Comparison of ENCODE assay signal across 8 cellular contexts in the genomic region with DNA sequence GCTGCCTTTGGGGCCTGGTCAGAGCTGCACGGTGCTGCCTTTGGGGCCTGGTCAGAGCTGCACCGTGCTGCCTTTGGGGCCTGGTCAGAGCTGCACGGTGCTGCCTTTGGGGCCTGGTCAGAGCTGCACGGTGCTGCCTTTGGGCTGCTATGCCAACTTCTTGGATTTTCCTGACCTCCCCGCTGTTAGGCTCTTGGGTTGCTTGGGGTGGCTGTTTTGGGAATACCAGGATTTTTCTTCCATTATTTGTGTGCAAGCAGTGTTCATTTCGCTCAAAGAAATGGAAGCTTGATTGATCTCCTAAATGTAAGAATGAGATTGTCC. TPM values are rescaled to one million over a fixed set of nuclear protein-coding genes. Genes with fewer than 3 reads are reported as not detected.
DNase-seq lines count a peak whose midpoint lies in the region; ATAC-seq, FAIRE-seq and TF ChIP-seq lines count a peak whose summit lies in the region.
"Not testable (repeated sequence)": the region's sequence is repeated elsewhere in the genome, so short reads cannot be mapped to it uniquely, and the experiment has no call there.

No MANE protein-coding gene starts in this region.

- not testable (repeated sequence) for H4K20me1 ChIP-seq in PC-3 (ENCODE audit: low read length); HepG2 (ENCODE audit: insufficient read depth, low read length)

- H3F3A ChIP-seq in PC-3 (ENCODE audit: low read length, unreplicated experiment), result not testable (repeated sequence)

- peaks cover 28% of the 10 kb centered on the region for H3K36me3 Mint-ChIP-seq in CD4-positive, alpha-beta T cell (ENCODE audit: low read depth)
- peaks cover 23% of the 10 kb centered on the region for H3K36me3 Mint-ChIP-seq in activated CD4-positive, alpha-beta T cell treated with anti-CD3 and anti-CD28 coated beads for 36 hours (ENCODE audit: low read depth)
- H3K36me3 Mint-ChIP-seq in activated T-helper 17 cell treated with anti-CD3 and anti-CD28 coated beads, Interleukin-2, amount 50 U/mL, for 72 hours (ENCODE audit: low read depth), result peaks cover 29% of the 10 kb centered on the region
- H3K36me3 Mint-ChIP-seq in neural crest cell (ENCODE audit: low read depth), result not testable (repeated sequence)

- H3K27me3 Mint-ChIP-seq in CD4-positive, alpha-beta T cell; activated CD4-positive, alpha-beta T cell treated with anti-CD3 and anti-CD28 coated beads for 36 hours; activated T-helper 17 cell treated with anti-CD3 and anti-CD28 coated beads, Interleukin-2, amount 50 U/mL, for 72 hours; neural crest cell (ENCODE audit: low read depth): not testable (repeated sequence)

- 51% methylated on average over 5 of the region's 6 CpGs for WGBS in HepG2 (ENCODE audit: low lambda C conversion rate)

- H3K27ac ChIP-seq in CD4-positive, alpha-beta T cell (ENCODE audit: low read depth, low read length); HepG2 (ENCODE audit: extremely low read length, insufficient read depth, low read length); upper lobe of right lung: not testable (repeated sequence)
- H3K27ac ChIP-seq in PC-3 (ENCODE audit: low read length), result peak overlapping the region; percentile 77

- H3K4me3 ChIP-seq in PC-3 (ENCODE audit: low read length); HepG2 (replicated peaks in 1 of 3; ENCODE audit: insufficient read depth in 1 of 3, low read depth in 2 of 3, low read length in 3 of 3); upper lobe of right lung: not testable (repeated sequence)

- in situ Hi-C loops in HepG2 (cut with HindIII; ENCODE audit: extremely low pct_ligation_motif_present, low pct_unique_long_range_greater_than_20kb), result not testable (repeated sequence)

- H3K9me2 ChIP-seq in PC-3 (replicated peaks; ENCODE audit: low read length), result not testable (repeated sequence)

- H3K9ac ChIP-seq in PC-3 (ENCODE audit: low read length); HepG2 (ENCODE audit: insufficient read depth, low read depth, low read length): not testable (repeated sequence)

- DNase-seq in CD4-positive, alpha-beta T cell; PC-3; activated CD4-positive, alpha-beta T cell treated with anti-CD3 and anti-CD28 coated beads for 36 hours; HepG2 (ENCODE audit: low spot score); neural crest cell (ENCODE audit: low read depth, low spot score): not testable (repeated sequence)
- DNase-seq in ecto neural progenitor cell (ENCODE audit: low spot score) (peak; percentile 8), upper lobe of right lung (peak; percentile 11)

- not testable (repeated sequence) for H3K27me3 ChIP-seq in CD4-positive, alpha-beta T cell (ENCODE audit: control insufficient read depth, insufficient read depth, low read length); PC-3 (ENCODE audit: low read length); HepG2 (ENCODE audit: control insufficient read depth in 1 of 2, insufficient read depth in 2 of 2, low read length in 2 of 2); upper lobe of right lung

- POLR2A ChIA-PET in CD4-positive, alpha-beta T cell (lab: Charles Lee), result interaction anchor here (0.6 to 2.5 kb wide), 2 partner anchors 10 to 18 kb away, joined by 7 to 9 read pairs; no protein-coding TSS in a partner anchor
- POLR2A ChIA-PET in PC-3 (lab: Charles Lee; ENCODE audit: unreplicated experiment), result interaction anchor here (1.0 kb wide), 1 partner anchor 24 kb away, joined by 14 read pairs; no protein-coding TSS in a partner anchor
- POLR2A ChIA-PET in activated CD4-positive, alpha-beta T cell treated with anti-CD3 and anti-CD28 coated beads for 36 hours (lab: Charles Lee); HepG2 (lab: Yijun Ruan, JAX): not testable (repeated sequence)

- H3K4me2 ChIP-seq in PC-3 (ENCODE audit: low read length), result not testable (repeated sequence)
- H3K4me2 ChIP-seq in HepG2 (ENCODE audit: low read depth, low read length), result peak overlapping the region; percentile 52; the same call in 1 of the 2 replicates

- not testable (repeated sequence) for H3K9me3 ChIP-seq in CD4-positive, alpha-beta T cell (ENCODE audit: control insufficient read depth, low read length); PC-3 (ENCODE audit: low read length); HepG2 (ENCODE audit: low read length); upper lobe of right lung

- peak overlapping the region; percentile 90 for H3K4me3 Mint-ChIP-seq in CD4-positive, alpha-beta T cell
- H3K4me3 Mint-ChIP-seq in activated CD4-positive, alpha-beta T cell treated with anti-CD3 and anti-CD28 coated beads for 36 hours, result peak overlapping the region; percentile 60
- peak overlapping the region; percentile 67 for H3K4me3 Mint-ChIP-seq in activated T-helper 17 cell treated with anti-CD3 and anti-CD28 coated beads, Interleukin-2, amount 50 U/mL, for 72 hours
- peak overlapping the region; percentile 73 for H3K4me3 Mint-ChIP-seq in neural crest cell

- H3K9me3 Mint-ChIP-seq in CD4-positive, alpha-beta T cell; activated CD4-positive, alpha-beta T cell treated with anti-CD3 and anti-CD28 coated beads for 36 hours (ENCODE audit: low read depth); activated T-helper 17 cell treated with anti-CD3 and anti-CD28 coated beads, Interleukin-2, amount 50 U/mL, for 72 hours; neural crest cell: not testable (repeated sequence)

- not testable (repeated sequence) for TF ChIP-seq CTCF in CD4-positive, alpha-beta T cell (IDR thresholded peaks at IDR 0.05); PC-3 (conservative IDR thresholded peaks at IDR 0.05; ENCODE audit: low read depth, low read length); HepG2 (CRISPR knock-in tag; IDR thresholded peaks at IDR 0.05); neural crest cell (conservative IDR thresholded peaks at IDR 0.05); upper lobe of right lung (IDR thresholded peaks at IDR 0.05)

- TF ChIP-seq POLR2A in HepG2 (IDR thresholded peaks at IDR 0.05; ENCODE audit: insufficient read depth in 1 of 2, low read depth in 2 of 2, low read length in 2 of 2), result not testable (repeated sequence)

- not testable (repeated sequence) for TF ChIP-seq EP300 in HepG2 (IDR thresholded peaks at IDR 0.05; ENCODE audit: low read depth in 2 of 2, low read length in 2 of 2); HepG2 (CRISPR knock-in tag; IDR thresholded peaks at IDR 0.05; ENCODE audit: borderline replicate concordance)

- intact Hi-C loops in CD4-positive, alpha-beta T cell (cut with DNase I, micrococcal nuclease), result loop anchor here in 1 of 2 experiments (5.0 to 10.0 kb wide), 3 partner anchors 199 to 846 kb away; no protein-coding TSS in a partner anchor
- intact Hi-C loops in PC-3 (cut with micrococcal nuclease), result loop anchor here (5.0 to 10.0 kb wide), 2 partner anchors 134 to 241 kb away; a partner anchor contains a TSS
- intact Hi-C loops in activated CD4-positive, alpha-beta T cell treated with anti-CD3 and anti-CD28 coated beads for 36 hours (cut with DNase I, micrococcal nuclease); HepG2 (cut with micrococcal nuclease; ENCODE audit: unreplicated experiment); upper lobe of right lung (cut with DNase I): not testable (repeated sequence)

- CTCF ChIA-PET in CD4-positive, alpha-beta T cell (lab: Charles Lee), result interaction anchor here (1.8 kb wide), 1 partner anchor 203 kb away, joined by 9 read pairs; a partner anchor contains a TSS
- CTCF ChIA-PET in PC-3 (lab: Charles Lee), result interaction anchor here (0.6 to 1.2 kb wide), 3 partner anchors 34 to 167 kb away, joined by 3 to 15 read pairs (median 6); no protein-coding TSS in a partner anchor
- CTCF ChIA-PET in activated CD4-positive, alpha-beta T cell treated with anti-CD3 and anti-CD28 coated beads for 36 hours (lab: Charles Lee), result interaction anchor here (0.5 to 1.0 kb wide), 4 partner anchors 11 to 71 kb away, joined by 3 to 4 read pairs (median 3); no protein-coding TSS in a partner anchor
- CTCF ChIA-PET in HepG2 (lab: Yijun Ruan, JAX; ENCODE audit: low intra/inter-chr PET ratio, low total read pairs), result not testable (repeated sequence)

- BruUV-seq in PC-3 (replicated peaks; lab: Mats Ljungman, UMichigan); HepG2 (replicated peaks; lab: Mats Ljungman, UMichigan): not testable (repeated sequence)

- not testable (repeated sequence) for TF ChIP-seq RAD21 in HepG2 (CRISPR knock-in tag; IDR thresholded peaks at IDR 0.05)

- H3K79me2 ChIP-seq in PC-3 (ENCODE audit: low read length), result peaks cover 24% of the 10 kb centered on the region
- peaks cover 24% of the 10 kb centered on the region for H3K79me2 ChIP-seq in HepG2 (ENCODE audit: insufficient read depth, low read length)

- H3K27ac Mint-ChIP-seq in CD4-positive, alpha-beta T cell, result peak overlapping the region; percentile 61
- not testable (repeated sequence) for H3K27ac Mint-ChIP-seq in activated CD4-positive, alpha-beta T cell treated with anti-CD3 and anti-CD28 coated beads for 36 hours; neural crest cell (ENCODE audit: unreplicated experiment)
- peak overlapping the region; percentile 63 for H3K27ac Mint-ChIP-seq in activated T-helper 17 cell treated with anti-CD3 and anti-CD28 coated beads, Interleukin-2, amount 50 U/mL, for 72 hours

- ATAC-seq in CD4-positive, alpha-beta T cell (ENCODE audit: poor library complexity); PC-3; activated CD4-positive, alpha-beta T cell treated with anti-CD3 and anti-CD28 coated beads for 36 hours; activated T-helper 17 cell treated with anti-CD3 and anti-CD28 coated beads, Interleukin-2, amount 50 U/mL, for 72 hours (replicated peaks); HepG2; upper lobe of right lung: not testable (repeated sequence)

- not testable (repeated sequence) for H3K36me3 ChIP-seq in PC-3 (ENCODE audit: low read depth, low read length); HepG2 (replicated peaks in 1 of 2; ENCODE audit: control insufficient read depth in 1 of 2, insufficient read depth in 2 of 2, low read length in 2 of 2); upper lobe of right lung

- FAIRE-seq in HepG2 (lab: Jason Lieb, UNC), result not testable (repeated sequence)

- not testable (repeated sequence) for H2AFZ ChIP-seq in PC-3 (ENCODE audit: low read length)
- H2AFZ ChIP-seq in HepG2 (ENCODE audit: low read length), result peak overlapping the region; percentile 49

- H3K4me1 ChIP-seq in PC-3 (ENCODE audit: insufficient read depth, low read length), result peaks cover 54% of the 10 kb centered on the region
- H3K4me1 ChIP-seq in HepG2 (ENCODE audit: insufficient read depth, low read length), result peaks cover 31% of the 10 kb centered on the region
- not testable (repeated sequence) for H3K4me1 ChIP-seq in upper lobe of right lung

- H3K4me1 Mint-ChIP-seq in CD4-positive, alpha-beta T cell (ENCODE audit: low read depth), result peaks cover 14% of the 10 kb centered on the region
- H3K4me1 Mint-ChIP-seq in activated CD4-positive, alpha-beta T cell treated with anti-CD3 and anti-CD28 coated beads for 36 hours, result not testable (repeated sequence)
- H3K4me1 Mint-ChIP-seq in activated T-helper 17 cell treated with anti-CD3 and anti-CD28 coated beads, Interleukin-2, amount 50 U/mL, for 72 hours, result peaks cover 11% of the 10 kb centered on the region
- H3K4me1 Mint-ChIP-seq in neural crest cell, result peaks cover 23% of the 10 kb centered on the region

RNA-seq across cellular contexts. Expression of a gene that starts 2.6 kb away (rescaled TPM):
- total RNA-seq in CD4-positive, alpha-beta T cell, result 100 to 1,000 TPM; 179 to 181 TPM
- total RNA-seq in PC-3 (2014; rRNA removed), result 44.2 and 47.1 TPM in 2 replicates
- total RNA-seq in activated CD4-positive, alpha-beta T cell treated with anti-CD3 and anti-CD28 coated beads for 36 hours, result 100 to 1,000 TPM; 101 to 110 TPM
- total RNA-seq in activated T-helper 17 cell treated with anti-CD3 and anti-CD28 coated beads, Interleukin-2, amount 50 U/mL, for 72 hours, result 100 to 1,000 TPM in 1 of 2 donors, 10 to 100 TPM in 1; 95.3 to 130 TPM
- total RNA-seq in HepG2 (2016; rRNA removed; fragmentation: Illumina TruSeq; extraction: Trizol), result 28.0 and 40.5 TPM in 2 replicates
- 42.2 and 47.4 TPM in 2 replicates for total RNA-seq in HepG2 (2016; cell fraction: cytosol; rRNA removed; fragmentation: Illumina TruSeq; extraction: Trizol; ENCODE audit: low read depth)
- 26.0 and 32.7 TPM in 2 replicates for total RNA-seq in HepG2 (2016; cell fraction: insoluble cytoplasmic fraction; rRNA removed; fragmentation: Illumina TruSeq; extraction: Trizol)
- 41.8 and 44.6 TPM in 2 replicates for total RNA-seq in HepG2 (2016; cell fraction: membrane; rRNA removed; fragmentation: Illumina TruSeq; extraction: Trizol)
- total RNA-seq in HepG2 (2016; cell fraction: nucleus; rRNA removed; fragmentation: Illumina TruSeq; extraction: Trizol), result 52.2 and 59.0 TPM in 2 replicates
- 72.7 and 79.2 TPM in 2 replicates for polyA plus RNA-seq in HepG2 (2011; rRNA removed)
- polyA plus RNA-seq in HepG2 (2011; cell fraction: cytosol; rRNA removed), result 37.3 and 55.0 TPM in 2 replicates
- polyA plus RNA-seq in HepG2 (2011; cell fraction: nucleus; rRNA removed), result 168 and 204 TPM in 2 replicates
- polyA plus RNA-seq in HepG2 (2012), result 88.7 and 102 TPM in 2 replicates
- polyA plus RNA-seq in HepG2 (2016; cell fraction: cytosol; fragmentation: Illumina TruSeq; extraction: Trizol; ENCODE audit: low read depth), result 6.6 and 6.7 TPM in 2 replicates
- polyA plus RNA-seq in HepG2 (2016; cell fraction: insoluble cytoplasmic fraction; fragmentation: Illumina TruSeq; extraction: Trizol; ENCODE audit: low read depth), result 48.8 and 56.0 TPM in 2 replicates
- 27.8 and 29.3 TPM in 2 replicates for polyA plus RNA-seq in HepG2 (2016; cell fraction: membrane; fragmentation: Illumina TruSeq; extraction: Trizol; ENCODE audit: low read depth)
- 245 and 266 TPM in 2 replicates for polyA plus RNA-seq in HepG2 (2016; cell fraction: nucleus; fragmentation: Illumina TruSeq; extraction: Trizol; ENCODE audit: insufficient read depth, low read depth)
- polyA minus RNA-seq in HepG2 (2011; rRNA and poly(A)+ RNA removed; ENCODE audit: low replicate concordance), result 15.4 and 22.9 TPM in 2 replicates
- polyA minus RNA-seq in HepG2 (2011; cell fraction: cytosol; rRNA and poly(A)+ RNA removed), result 18.4 and 26.0 TPM in 2 replicates
- 99.9 and 121 TPM in 2 replicates for polyA minus RNA-seq in HepG2 (2011; cell fraction: nucleus; rRNA and poly(A)+ RNA removed)
- 57.3 and 58.7 TPM in 2 replicates for total RNA-seq in neural crest cell
- 57.0 TPM for total RNA-seq in upper lobe of right lung

RNA-seq across cellular contexts. Expression of a gene that starts 44.1 kb away (rescaled TPM):
- total RNA-seq in CD4-positive, alpha-beta T cell, result 10 to 100 TPM; 58.3 to 61.1 TPM
- total RNA-seq in PC-3 (2014; rRNA removed) (49.7 and 53.1 TPM in 2 replicates), HepG2 (2016; rRNA removed; fragmentation: Illumina TruSeq; extraction: Trizol) (0.60 and 4.1 TPM in 2 replicates), neural crest cell (32.0 and 34.0 TPM in 2 replicates), upper lobe of right lung (41.6 TPM)
- 10 to 100 TPM; 13.6 to 15.2 TPM for total RNA-seq in activated CD4-positive, alpha-beta T cell treated with anti-CD3 and anti-CD28 coated beads for 36 hours
- total RNA-seq in activated T-helper 17 cell treated with anti-CD3 and anti-CD28 coated beads, Interleukin-2, amount 50 U/mL, for 72 hours, result 10 to 100 TPM; 19.1 to 23.0 TPM
- 3.0 and 3.1 TPM in 2 replicates for total RNA-seq in HepG2 (2016; cell fraction: cytosol; rRNA removed; fragmentation: Illumina TruSeq; extraction: Trizol; ENCODE audit: low read depth)
- 0.30 and 4.3 TPM in 2 replicates for total RNA-seq in HepG2 (2016; cell fraction: insoluble cytoplasmic fraction; rRNA removed; fragmentation: Illumina TruSeq; extraction: Trizol)
- total RNA-seq in HepG2 (2016; cell fraction: membrane; rRNA removed; fragmentation: Illumina TruSeq; extraction: Trizol), result 0.96 and 1.0 TPM in 2 replicates
- 8.0 and 8.6 TPM in 2 replicates for total RNA-seq in HepG2 (2016; cell fraction: nucleus; rRNA removed; fragmentation: Illumina TruSeq; extraction: Trizol)
- 7.5 and 9.9 TPM in 2 replicates for polyA plus RNA-seq in HepG2 (2011; rRNA removed)
- polyA plus RNA-seq in HepG2 (2011; cell fraction: cytosol; rRNA removed), result 1.3 and 1.9 TPM in 2 replicates
- polyA plus RNA-seq in HepG2 (2011; cell fraction: nucleus; rRNA removed), result 184 and 219 TPM in 2 replicates
- polyA plus RNA-seq in HepG2 (2012), result 16.9 and 23.0 TPM in 2 replicates
- 0.41 and 0.51 TPM in 2 replicates for polyA plus RNA-seq in HepG2 (2016; cell fraction: cytosol; fragmentation: Illumina TruSeq; extraction: Trizol; ENCODE audit: low read depth)
- 0.69 and 1.4 TPM in 2 replicates for polyA plus RNA-seq in HepG2 (2016; cell fraction: insoluble cytoplasmic fraction; fragmentation: Illumina TruSeq; extraction: Trizol; ENCODE audit: low read depth)
- polyA plus RNA-seq in HepG2 (2016; cell fraction: membrane; fragmentation: Illumina TruSeq; extraction: Trizol; ENCODE audit: low read depth), result 0.55 and 0.71 TPM in 2 replicates
- 49.5 and 52.8 TPM in 2 replicates for polyA plus RNA-seq in HepG2 (2016; cell fraction: nucleus; fragmentation: Illumina TruSeq; extraction: Trizol; ENCODE audit: insufficient read depth, low read depth)
- 8.5 and 18.0 TPM in 2 replicates for polyA minus RNA-seq in HepG2 (2011; rRNA and poly(A)+ RNA removed; ENCODE audit: low replicate concordance)
- polyA minus RNA-seq in HepG2 (2011; cell fraction: cytosol; rRNA and poly(A)+ RNA removed), result 0.49 and 0.88 TPM in 2 replicates
- 24.2 and 30.1 TPM in 2 replicates for polyA minus RNA-seq in HepG2 (2011; cell fraction: nucleus; rRNA and poly(A)+ RNA removed)
